Comparison of ENCODE assay signal across 8 cellular contexts in the genomic region with DNA sequence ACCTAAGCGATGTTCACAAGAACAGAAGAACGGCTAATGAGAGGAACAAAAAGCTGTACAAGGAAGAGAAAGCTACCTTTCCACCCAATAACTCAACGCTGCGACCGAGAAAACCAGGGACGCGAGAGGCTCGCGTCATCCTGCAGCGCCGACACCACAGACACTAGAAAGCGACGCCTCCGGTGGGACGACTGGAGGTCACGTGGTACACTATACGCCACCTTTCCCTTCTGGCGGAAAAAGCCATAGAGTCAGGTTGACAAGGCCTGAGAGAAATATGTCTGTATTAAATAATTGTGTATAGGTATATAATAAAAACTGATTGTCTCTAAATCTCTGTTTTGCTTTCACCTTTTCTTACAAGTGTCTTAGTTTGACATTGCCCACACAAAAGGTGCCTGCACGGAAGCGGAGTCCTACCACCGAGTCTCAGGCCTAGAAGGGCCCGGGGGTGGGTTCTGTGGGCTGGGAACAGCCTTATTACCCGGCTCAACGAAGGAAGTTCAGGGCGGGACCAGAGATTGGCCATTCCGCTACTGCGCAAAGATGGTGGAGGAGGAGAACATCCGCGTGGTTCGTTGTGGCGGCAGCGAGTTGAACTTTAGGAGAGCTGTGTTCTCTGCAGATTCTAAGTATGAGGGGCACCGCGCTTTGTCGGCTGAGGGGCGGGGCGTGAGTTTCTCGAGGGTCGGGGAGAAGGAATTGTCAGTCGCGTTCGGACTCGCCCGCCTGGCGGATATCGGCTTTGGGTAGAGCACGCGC. TPM values are rescaled to one million over a fixed set of nuclear protein-coding genes. Genes with fewer than 3 reads are reported as not detected.
A peak's percentile ranks its signal among the peaks of the same experiment; 100 is the strongest.
DNase-seq lines count a peak whose midpoint lies in the region; ATAC-seq and TF ChIP-seq lines count a peak whose summit lies in the region.

TSS of gene WDR75 (plus strand) at position 528 of the 762 bp plus-strand sequence. CDS start at position 547, 19 bp downstream.

- peak; percentile 90 for DNase-seq in NCI-H2196 treated with DMSO at 0.1 percent for 48 hours (lab: John Stamatoyannopoulos, UW; ENCODE audit: unreplicated experiment)
- peak; percentile 92 for DNase-seq in mammary epithelial cell

- peaks cover 4% of the 10 kb centered on the region for H4K20me1 ChIP-seq in mammary epithelial cell (ENCODE audit: insufficient read depth, low read length)

- in situ Hi-C loops in mammary epithelial cell (cut with MboI; ENCODE audit: low sequenced_read_pairs in 2 of 2), result no loop called here

- H3K9me3 ChIP-seq in mammary epithelial cell (replicated peaks; ENCODE audit: insufficient read depth, low read length) (no peaks in the 10 kb centered on the region), iPS-18c (ENCODE audit: control insufficient read depth, insufficient read depth, low read length) (no peaks in the 10 kb centered on the region), skeletal muscle tissue (ENCODE audit: control insufficient read depth in 3 of 3, low read length in 3 of 3) (no peaks in the 10 kb centered on the region)

- 2% methylated on average over 25 of the region's 48 CpGs for WGBS in mammary epithelial cell (ENCODE audit: low coverage, missing lambda C conversion rate)

- H3K27ac ChIP-seq in ACC112 (ENCODE audit: low read depth, low read length) (peak within 1 kb of the TSS; percentile 68), VCaP (peak within 1 kb of the TSS; percentile 88), mammary epithelial cell (ENCODE audit: insufficient read depth, low read depth, low read length) (peak within 1 kb of the TSS; percentile 95), skeletal muscle tissue (ENCODE audit: low read depth, low read length) (peak within 1 kb of the TSS; percentile 88)

- no TSS peak for BruUV-seq in mammary epithelial cell (replicated peaks; lab: Mats Ljungman, UMichigan)

- H3K27me3 ChIP-seq in ACC112 (ENCODE audit: insufficient read depth, low read length), result no peaks in the 10 kb centered on the region
- H3K27me3 ChIP-seq in mammary epithelial cell (ENCODE audit: insufficient read depth, low read length), result no peaks in the 10 kb centered on the region
- no peaks in the 10 kb centered on the region for H3K27me3 ChIP-seq in skeletal muscle tissue (ENCODE audit: control insufficient read depth in 3 of 3, insufficient read depth in 3 of 3, low read length in 3 of 3)

- H3K4me1 ChIP-seq in ACC112 (ENCODE audit: control insufficient read depth, insufficient read depth, low read length, unreplicated experiment), result peaks cover 41% of the 10 kb centered on the region
- peaks cover 24% of the 10 kb centered on the region for H3K4me1 ChIP-seq in mammary epithelial cell (ENCODE audit: insufficient read depth, low read length)
- H3K4me1 ChIP-seq in skeletal muscle tissue (ENCODE audit: control insufficient read depth in 3 of 3, insufficient read depth in 3 of 3, low read length in 3 of 3), result peaks cover 4 to 30% (median 12%) of the 10 kb centered on the region in 3 donors

- ATAC-seq in GM18870 (IDR thresholded peaks at IDR 0.05; ENCODE audit: unreplicated experiment) (peak; percentile 72), HG03135 (IDR thresholded peaks at IDR 0.05; ENCODE audit: unreplicated experiment) (peak; percentile 93)

- peaks cover 21% of the 10 kb centered on the region for H3K36me3 ChIP-seq in ACC112 (ENCODE audit: insufficient read depth, low read length)
- peaks cover 3% of the 10 kb centered on the region for H3K36me3 ChIP-seq in mammary epithelial cell (ENCODE audit: insufficient read depth, low read length)
- no peaks in the 10 kb centered on the region for H3K36me3 ChIP-seq in skeletal muscle tissue (ENCODE audit: control insufficient read depth in 3 of 3, insufficient read depth in 3 of 3, low read length in 3 of 3)

- H3K4me2 ChIP-seq in mammary epithelial cell (ENCODE audit: insufficient read depth, low read depth, low read length), result peak within 1 kb of the TSS; percentile 89

- H3K79me2 ChIP-seq in ACC112 (ENCODE audit: control insufficient read depth, insufficient read depth, low read length, unreplicated experiment) (peaks cover 47% of the 10 kb centered on the region), mammary epithelial cell (ENCODE audit: insufficient read depth, low read length) (peaks cover 52% of the 10 kb centered on the region)

- H2AFZ ChIP-seq in ACC112 (ENCODE audit: low read length, unreplicated experiment) (peak within 1 kb of the TSS; percentile 90), mammary epithelial cell (ENCODE audit: low read depth, low read length) (peak within 1 kb of the TSS; percentile 98)

- dilution Hi-C loops in mammary epithelial cell (cut with HindIII; ENCODE audit: low sequenced_read_pairs), result no loop called here

- H3K9ac ChIP-seq in mammary epithelial cell (ENCODE audit: insufficient read depth, low read length) (peak within 1 kb of the TSS; percentile 99), skeletal muscle tissue (ENCODE audit: low read depth in 1 of 3, low read length in 3 of 3) (peak within 1 kb of the TSS; percentile 88 to 94 (median 92))

- TF ChIP-seq CTCF in VCaP (conservative IDR thresholded peaks at IDR 0.05) (no peak), mammary epithelial cell (conservative IDR thresholded peaks at IDR 0.05 in 1 of 2, IDR thresholded peaks at IDR 0.05 in 1 of 2; ENCODE audit: extremely low read depth in 1 of 2, insufficient read depth in 1 of 2, low read depth in 1 of 2, low read length in 2 of 2) (no peak)

- H3K4me3 ChIP-seq in ACC112 (ENCODE audit: low read depth, low read length) (peak within 1 kb of the TSS; percentile 86), mammary epithelial cell (replicated peaks in 1 of 3; ENCODE audit: insufficient read depth in 1 of 3, low read depth in 2 of 3, low read length in 3 of 3) (peak within 1 kb of the TSS; percentile 80 to 94 (median 80)), iPS-18c (ENCODE audit: insufficient read depth, low read depth, low read length) (peak within 1 kb of the TSS; percentile 93), skeletal muscle tissue (ENCODE audit: low read length in 3 of 3) (peak within 1 kb of the TSS; percentile 79 to 96 (median 91))

- CTCF ChIA-PET in mammary epithelial cell (lab: Charles Lee; ENCODE audit: low non-redundant PET), result no interaction called here

- intact Hi-C loops in mammary epithelial cell (cut with micrococcal nuclease), result no loop called here

RNA-seq across cellular contexts. Expression of gene WDR75, which starts in this region (rescaled TPM):
- 10 to 100 TPM; 45.8 to 49.0 TPM for total RNA-seq in mammary epithelial cell
- polyA plus RNA-seq in mammary epithelial cell, result 29.5 TPM
- polyA minus RNA-seq in mammary epithelial cell, result 197 TPM
- 40.7 TPM for total RNA-seq in skeletal muscle tissue

Comparison
In these comparisons a context has a peak if more than half of its experiments do, and no peak if none do; other contexts are left out.
1. Peak in every context shown above with its lines: DNase-seq, ATAC-seq, H3K4me3 ChIP-seq and H3K27ac ChIP-seq.